ENCODE assay signal across 21 cellular contexts in the genomic region with DNA sequence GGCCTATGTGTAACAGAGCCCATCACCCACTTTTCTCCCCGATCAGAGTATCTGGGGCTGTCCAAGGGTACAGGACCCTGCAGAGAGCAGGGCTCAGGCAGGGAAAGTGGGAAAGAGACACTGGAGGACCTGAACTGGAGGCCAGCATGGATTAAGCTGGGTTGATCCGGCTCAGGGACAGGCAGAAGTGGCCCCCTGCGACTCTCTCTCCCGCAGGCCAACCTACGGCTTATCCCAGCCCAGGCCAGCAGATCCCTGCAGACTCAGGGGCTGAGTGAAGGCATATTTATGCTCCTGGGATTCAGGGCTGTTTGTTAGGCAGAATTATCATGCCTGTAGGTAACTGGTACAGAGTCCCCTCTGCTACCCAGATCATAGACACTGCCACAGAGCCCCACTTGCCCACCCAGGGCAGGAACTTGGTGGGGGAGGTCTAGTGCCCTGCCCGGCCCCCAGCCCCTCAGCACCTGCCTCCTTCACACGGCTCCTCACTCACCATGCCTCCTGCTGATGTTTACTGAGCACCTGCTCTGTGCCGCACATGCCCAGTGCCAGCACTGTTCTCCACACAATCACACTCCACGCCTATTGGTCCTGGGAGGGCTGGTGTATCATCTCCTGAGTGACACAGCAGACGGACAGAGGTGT.
DNase-seq lines count a peak whose midpoint lies in the region; ATAC-seq, FAIRE-seq and TF ChIP-seq lines count a peak whose summit lies in the region.
"Had no signal": no experiment of that assay in that cellular context is flagged by ENCODE, and none has a peak within 500 bp of the region (broad histone marks: within the 10 kb centered on the region; RNA-seq: fewer than 3 reads in every experiment).

No MANE protein-coding gene starts in this region.

- 0 out of 2 replicates have a peak, but pooled peaks have one; percentile 9 for TF ChIP-seq CTCF in WERI-Rb-1 (IDR thresholded peaks at IDR 0.05; ENCODE audit: low read depth, low read length)
- TF ChIP-seq CTCF in HepG2 (CRISPR knock-in tag; IDR thresholded peaks at IDR 0.05): no peak

- peaks cover 21% of the 10 kb centered on the region for H3K9me3 ChIP-seq in BLaER1
- peaks cover 6% of the 10 kb centered on the region for H3K9me3 ChIP-seq in WERI-Rb-1 (ENCODE audit: severe bottlenecking)
- peaks cover 9% of the 10 kb centered on the region for H3K9me3 ChIP-seq in HepG2 (ENCODE audit: low read length)
- no peaks in the 10 kb centered on the region for H3K9me3 ChIP-seq in small intestine (ENCODE audit: control insufficient read depth, low read depth)

- H3K36me3 ChIP-seq in BLaER1: no peaks in the 10 kb centered on the region
- no peaks in the 10 kb centered on the region for H3K36me3 ChIP-seq in WERI-Rb-1
- no peaks in the 10 kb centered on the region for H3K36me3 ChIP-seq in HepG2 (replicated peaks in 1 of 2; ENCODE audit: control insufficient read depth in 1 of 2, insufficient read depth in 2 of 2, low read length in 2 of 2)
- H3K36me3 ChIP-seq in small intestine (ENCODE audit: control insufficient read depth in 2 of 2, insufficient read depth in 2 of 2, low read length in 2 of 2): no peaks in the 10 kb centered on the region
- H3K36me3 ChIP-seq: BLaER1 treated with 17β-estradiol and CSF1 and Interleukin-3, amounts not matched to agents 10 nM and 100 nM had no signal

- H3K27ac ChIP-seq in BLaER1 (no peak overlapping the region), WERI-Rb-1 (no peak overlapping the region), HepG2 (ENCODE audit: extremely low read length, insufficient read depth, low read length) (no peak overlapping the region), small intestine (ENCODE audit: low read depth in 1 of 2, low read length in 1 of 2) (no peak overlapping the region)
- H3K27ac ChIP-seq: BLaER1 treated with 17β-estradiol and CSF1 and Interleukin-3, amounts not matched to agents 10 nM and 100 nM; HL-60 had no signal

- H3K9ac ChIP-seq in BLaER1 (no peak overlapping the region), HepG2 (ENCODE audit: insufficient read depth, low read depth, low read length) (no peak overlapping the region)
- H3K9ac ChIP-seq: BLaER1 treated with 17β-estradiol and CSF1 and Interleukin-3, amounts not matched to agents 10 nM and 100 nM had no signal

- FAIRE-seq in HepG2 (lab: Jason Lieb, UNC) (no peak), small intestine (lab: Jason Lieb, UNC) (no peak)
- FAIRE-seq: G401.6, GM12892, GM18507, K562 had no signal

- POLR2A ChIA-PET in HepG2 (lab: Yijun Ruan, JAX): no interaction called here

- H2AFZ ChIP-seq in HepG2 (ENCODE audit: low read length): no peak overlapping the region
- H2AFZ ChIP-seq: GM23338 had no signal

- H3K4me1 ChIP-seq in BLaER1 (peaks cover 51% of the 10 kb centered on the region), HepG2 (ENCODE audit: insufficient read depth, low read length) (peaks cover 28% of the 10 kb centered on the region), small intestine (ENCODE audit: control insufficient read depth in 2 of 2, insufficient read depth in 1 of 2, low read depth in 1 of 2, low read length in 1 of 2) (no peaks in the 10 kb centered on the region)

- in situ Hi-C loops in HepG2 (cut with HindIII; ENCODE audit: extremely low pct_ligation_motif_present, low pct_unique_long_range_greater_than_20kb): no loop called here

- CTCF ChIA-PET in HepG2 (lab: Yijun Ruan, JAX; ENCODE audit: low intra/inter-chr PET ratio, low total read pairs): no interaction called here

- TF ChIP-seq EP300 in HepG2 (IDR thresholded peaks at IDR 0.05; ENCODE audit: low read depth in 2 of 2, low read length in 2 of 2) (no peak), HepG2 (CRISPR knock-in tag; IDR thresholded peaks at IDR 0.05; ENCODE audit: borderline replicate concordance) (no peak)

- H3K4me3 ChIP-seq in BLaER1: no peak overlapping the region
- H3K4me3 ChIP-seq in WERI-Rb-1 (ENCODE audit: low read depth, low read length): no peak overlapping the region
- no peak overlapping the region for H3K4me3 ChIP-seq in HepG2 (replicated peaks in 1 of 3; ENCODE audit: insufficient read depth in 1 of 3, low read depth in 2 of 3, low read length in 3 of 3)
- H3K4me3 ChIP-seq in small intestine (ENCODE audit: low read depth in 1 of 2, low read length in 2 of 2): no peak overlapping the region
- H3K4me3 ChIP-seq: BLaER1 treated with 17β-estradiol and CSF1 and Interleukin-3, amounts not matched to agents 10 nM and 100 nM; GM23338; K562 had no signal

- H3K4me2 ChIP-seq in BLaER1: peak overlapping the region; percentile 43; the same call in 1 of the 2 replicates
- no peak overlapping the region for H3K4me2 ChIP-seq in HepG2 (ENCODE audit: low read depth, low read length)
- H3K4me2 ChIP-seq: GM23338 had no signal

- intact Hi-C loops in HepG2 (cut with micrococcal nuclease; ENCODE audit: unreplicated experiment): no loop called here

- H4K20me1 ChIP-seq in BLaER1 (no peaks in the 10 kb centered on the region), HepG2 (ENCODE audit: insufficient read depth, low read length) (no peaks in the 10 kb centered on the region)

- no peak for TF ChIP-seq RAD21 in HepG2 (CRISPR knock-in tag; IDR thresholded peaks at IDR 0.05)

- 42% methylated on average over 4 of the region's 10 CpGs for WGBS in HepG2 (ENCODE audit: low lambda C conversion rate)
- WGBS in small intestine, 3 donors: 70 to 75% (median 71%) methylated on average over 10 of the region's 10 CpGs

- no TSS peak for BruUV-seq in HepG2 (replicated peaks; lab: Mats Ljungman, UMichigan)

- no peak for ATAC-seq in HepG2
- ATAC-seq: CD8-positive, alpha-beta T cell; GM23338; K562 had no signal

- TF ChIP-seq POLR2A in HepG2 (IDR thresholded peaks at IDR 0.05; ENCODE audit: insufficient read depth in 1 of 2, low read depth in 2 of 2, low read length in 2 of 2): no peak

- H3K79me2 ChIP-seq in HepG2 (ENCODE audit: insufficient read depth, low read length): no peaks in the 10 kb centered on the region

- DNase-seq in NCI-H345 (lab: John Stamatoyannopoulos, UW) (peak; percentile 19), WERI-Rb-1 (peak; percentile 93), HepG2 (ENCODE audit: low spot score) (no peak), DMS153 treated with DMSO at 0.1 percent for 48 hours (lab: John Stamatoyannopoulos, UW; ENCODE audit: unreplicated experiment) (no peak), small intestine (no peak), occipital lobe (lab: John Stamatoyannopoulos, UW) (no peak), KG1 (lab: John Stamatoyannopoulos, UW) (no peak)
- DNase-seq: 8988T, Calu3, DMS 273 treated with DMSO at 0.1 percent for 48 hours, H9, IMR-90 had no signal

- H3K27me3 ChIP-seq in BLaER1 (no peaks in the 10 kb centered on the region), WERI-Rb-1 (ENCODE audit: insufficient read depth, low read depth, severe bottlenecking) (no peaks in the 10 kb centered on the region), HepG2 (ENCODE audit: control insufficient read depth in 1 of 2, insufficient read depth in 2 of 2, low read length in 2 of 2) (peaks cover 6 to 63% of the 10 kb centered on the region in 2 experiments; a peak in 4 of 5 replicates), small intestine (ENCODE audit: control insufficient read depth in 2 of 2, insufficient read depth in 2 of 2, low read length in 2 of 2) (peaks cover 0 to 2% of the 10 kb centered on the region in 2 donors)
- H3K27me3 ChIP-seq: BLaER1 treated with 17β-estradiol and CSF1 and Interleukin-3, amounts not matched to agents 10 nM and 100 nM had no signal

TF ChIP-seq in HepG2, 621 proteins besides CTCF, POLR2A, EP300 and RAD21:
- TF ChIP-seq RBAK (CRISPR knock-in tag; IDR thresholded peaks at IDR 0.05): peak; percentile 62; the same call in 1 of the 2 replicates
- TF ChIP-seq U2AF2 (IDR thresholded peaks at IDR 0.05; ENCODE audit: low read depth, low read length): no peak
- TF ChIP-seq HNRNPL (IDR thresholded peaks at IDR 0.05; ENCODE audit: low read depth, low read length): no peak
- TF ChIP-seq, protein P1, sequence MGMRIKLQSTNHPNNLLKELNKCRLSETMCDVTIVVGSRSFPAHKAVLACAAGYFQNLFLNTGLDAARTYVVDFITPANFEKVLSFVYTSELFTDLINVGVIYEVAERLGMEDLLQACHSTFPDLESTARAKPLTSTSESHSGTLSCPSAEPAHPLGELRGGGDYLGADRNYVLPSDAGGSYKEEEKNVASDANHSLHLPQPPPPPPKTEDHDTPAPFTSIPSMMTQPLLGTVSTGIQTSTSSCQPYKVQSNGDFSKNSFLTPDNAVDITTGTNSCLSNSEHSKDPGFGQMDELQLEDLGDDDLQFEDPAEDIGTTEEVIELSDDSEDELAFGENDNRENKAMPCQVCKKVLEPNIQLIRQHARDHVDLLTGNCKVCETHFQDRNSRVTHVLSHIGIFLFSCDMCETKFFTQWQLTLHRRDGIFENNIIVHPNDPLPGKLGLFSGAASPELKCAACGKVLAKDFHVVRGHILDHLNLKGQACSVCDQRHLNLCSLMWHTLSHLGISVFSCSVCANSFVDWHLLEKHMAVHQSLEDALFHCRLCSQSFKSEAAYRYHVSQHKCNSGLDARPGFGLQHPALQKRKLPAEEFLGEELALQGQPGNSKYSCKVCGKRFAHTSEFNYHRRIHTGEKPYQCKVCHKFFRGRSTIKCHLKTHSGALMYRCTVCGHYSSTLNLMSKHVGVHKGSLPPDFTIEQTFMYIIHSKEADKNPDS (CRISPR knock-in tag; IDR thresholded peaks at IDR 0.05): no peak

Comparison
In these comparisons a context has a peak if more than half of its experiments do, and no peak if none do; other contexts are left out.
1. DNase-seq: peak in NCI-H345 (single experiment) and WERI-Rb-1 (single experiment); none in HepG2 (single experiment), DMS153 treated with DMSO at 0.1 percent for 48 hours (single experiment), small intestine (single experiment), occipital lobe (single experiment) and KG1 (single experiment).